8 cellular contexts compared by ENCODE assay signal in genomic region chr4:140149851-140150635, GRCh38. TPM values are rescaled to one million over a fixed set of nuclear protein-coding genes. Genes with fewer than 3 reads are reported as not detected.
DNase-seq lines count a peak whose midpoint lies in the region; ATAC-seq and TF ChIP-seq lines count a peak whose summit lies in the region.

No MANE protein-coding gene starts in this region.

- no peak overlapping the region for H2BK12ac ChIP-seq in H9 (ENCODE audit: insufficient read length, low read depth, low read length)

- no peaks in the 10 kb centered on the region for H3K36me3 Mint-ChIP-seq in H9 (ENCODE audit: insufficient read depth in 1 of 3, low read depth in 3 of 3)

- no peaks in the 10 kb centered on the region for H3K4me1 ChIP-seq in BE2C
- peaks cover 5% of the 10 kb centered on the region; the same call in 1 of the 2 replicates for H3K4me1 ChIP-seq in H9 (ENCODE audit: insufficient read depth, low read length)

- no peaks in the 10 kb centered on the region for H4K20me1 ChIP-seq in H9 (ENCODE audit: control insufficient read depth, insufficient read depth, insufficient read length)

- H3K4ac ChIP-seq in H9 (ENCODE audit: low read depth, low read length): no peak overlapping the region

- H3K56ac ChIP-seq in H9 (ENCODE audit: insufficient read length, low read depth, low read length): no peak overlapping the region

- peaks cover 4% of the 10 kb centered on the region; the same call in 1 of the 2 replicates for H3K27me3 Mint-ChIP-seq in H9 (ENCODE audit: low read depth)

- peak; percentile 13; the same call in 1 of the 2 replicates for TF ChIP-seq CTCF in BE2C (IDR thresholded peaks at IDR 0.05; ENCODE audit: low read depth, low read length)
- no peak for TF ChIP-seq CTCF in H9 (conservative IDR thresholded peaks at IDR 0.05)
- TF ChIP-seq CTCF in epithelial cell of esophagus (IDR thresholded peaks at IDR 0.05; ENCODE audit: insufficient read depth, low read depth, low read length, missing control alignments): peak; percentile 11

- no peaks in the 10 kb centered on the region for H3K79me2 ChIP-seq in H9 (ENCODE audit: insufficient read depth, low read length)

- H2BK120ac ChIP-seq in H9 (ENCODE audit: low read depth, low read length, poor library complexity, severe bottlenecking): no peak overlapping the region

- H2AK5ac ChIP-seq in H9 (ENCODE audit: insufficient read length, low read length): no peak overlapping the region

- no peaks in the 10 kb centered on the region for H3K79me1 ChIP-seq in H9 (ENCODE audit: insufficient read depth, low read depth, low read length, poor library complexity, severe bottlenecking)

- peak overlapping the region; percentile 93 for H2AFZ ChIP-seq in H9 (ENCODE audit: low read length)

- H3K9ac ChIP-seq in H9 (ENCODE audit: extremely low read depth, insufficient read length, low read length): peak overlapping the region; percentile 64

- H3K14ac ChIP-seq in H9 (ENCODE audit: insufficient read depth, low read length): peak overlapping the region; percentile 32

- peak overlapping the region; percentile 65 for H2BK5ac ChIP-seq in H9 (ENCODE audit: insufficient read length, low read length)

- H3K4me3 ChIP-seq in BE2C (ENCODE audit: low read depth, low read length) (peak overlapping the region; percentile 98), epithelial cell of esophagus (ENCODE audit: low read length) (peak overlapping the region; percentile 94)

- H3K4me2 ChIP-seq in H9 (ENCODE audit: insufficient read depth, insufficient read length, low read length): peak overlapping the region; percentile 84

- peaks cover 3% of the 10 kb centered on the region; the same call in 1 of the 2 replicates for H3K36me3 ChIP-seq in BE2C

- peaks cover 27 to 33% of the 10 kb centered on the region in 2 experiments for H3K4me1 Mint-ChIP-seq in H9

- H3K23me2 ChIP-seq in H9 (ENCODE audit: insufficient read length, low read depth, low read length, poor library complexity, severe bottlenecking): peaks cover 18% of the 10 kb centered on the region

- H3T11ph ChIP-seq in H9 (ENCODE audit: low read length): no peak overlapping the region

- no peak overlapping the region for H2BK20ac ChIP-seq in H9 (ENCODE audit: low read depth, low read length, poor library complexity, severe bottlenecking)

- no peak overlapping the region for H4K5ac ChIP-seq in H9 (ENCODE audit: insufficient read length, low read depth, low read length)

- no peak overlapping the region for H3K23ac ChIP-seq in H9 (ENCODE audit: insufficient read length, low read depth, low read length)

- peak overlapping the region; percentile 59 for H3K27ac ChIP-seq in H9 (ENCODE audit: insufficient read length, low read depth, low read length)

- H3K18ac ChIP-seq in H9 (ENCODE audit: insufficient read length, low read depth, low read length): peak overlapping the region; percentile 82

- H3K27me3 ChIP-seq in BE2C (no peaks in the 10 kb centered on the region), H9 (ENCODE audit: insufficient read depth, low read length) (no peaks in the 10 kb centered on the region; the same call in 1 of the 2 replicates)

- peak overlapping the region; percentile 90 to 98 (median 91) for H3K27ac Mint-ChIP-seq in H9

- peak; percentile 81 for DNase-seq in BE2C
- peak; percentile 75 for DNase-seq in H9
- DNase-seq in NCI-H774 (lab: John Stamatoyannopoulos, UW): peak; percentile 38
- DNase-seq in activated T-cell treated with anti-CD3 and anti-CD28 coated beads for 24 hours (ENCODE audit: low read depth): peak; percentile 30
- DNase-seq in epithelial cell of esophagus (ENCODE audit: low read depth): peak; percentile 67
- DNase-seq in midbrain (lab: John Stamatoyannopoulos, UW): peak; percentile 52
- DNase-seq in stimulated activated CD8-positive, alpha-beta memory T cell treated with anti-CD3 and anti-CD28 coated beads, Interleukin-4, amount 100 ng/mL, for 4 hours (ENCODE audit: low read depth in 2 of 2, low spot score in 1 of 2): peak; percentile 35 to 52

- no peak overlapping the region for H2BK15ac ChIP-seq in H9 (ENCODE audit: low read depth, low read length)

- peak overlapping the region; percentile 89 to 91 for H3K4me3 Mint-ChIP-seq in H9

- no peaks in the 10 kb centered on the region for H3K9me3 Mint-ChIP-seq in H9

- H4K8ac ChIP-seq in H9 (replicated peaks; ENCODE audit: insufficient read length, low read depth, low read length): no peak overlapping the region

- WGBS in H9 (ENCODE audit: extremely low coverage, insufficient read length, low lambda C conversion rate): no CpG with 5 or more reads among the region's 20 CpGs

- H4K91ac ChIP-seq in H9 (ENCODE audit: insufficient read length, low read depth, low read length): no peak overlapping the region

- no peak for ATAC-seq in HG03175 (IDR thresholded peaks at IDR 0.05; ENCODE audit: unreplicated experiment)

- no peaks in the 10 kb centered on the region for H3K9me3 ChIP-seq in BE2C
- H3K9me3 ChIP-seq in H9 (ENCODE audit: control insufficient read depth, low read depth, low read length): no peaks in the 10 kb centered on the region

RNA-seq across cellular contexts. Expression of gene MAML3, which starts 3.9 kb away (rescaled TPM):
- polyA plus RNA-seq in BE2C (2012; ENCODE audit: insufficient read depth, insufficient read length, low read depth): 14.1 TPM
- total RNA-seq in H9 (2021): 3.9 and 4.1 TPM in 2 replicates

Comparison
In these comparisons a context has a peak if more than half of its experiments do, and no peak if none do; other contexts are left out.
1. DNase-seq: peak in every context shown above with its lines; median percentile 81 in BE2C; 75 in H9; 67 in epithelial cell of esophagus; 52 in midbrain; 44 in stimulated activated CD8-positive, alpha-beta memory T cell treated with anti-CD3 and anti-CD28 coated beads, Interleukin-4, amount 100 ng/mL, for 4 hours; 38 in NCI-H774; 30 in activated T-cell treated with anti-CD3 and anti-CD28 coated beads for 24 hours.